In the genomic region with DNA sequence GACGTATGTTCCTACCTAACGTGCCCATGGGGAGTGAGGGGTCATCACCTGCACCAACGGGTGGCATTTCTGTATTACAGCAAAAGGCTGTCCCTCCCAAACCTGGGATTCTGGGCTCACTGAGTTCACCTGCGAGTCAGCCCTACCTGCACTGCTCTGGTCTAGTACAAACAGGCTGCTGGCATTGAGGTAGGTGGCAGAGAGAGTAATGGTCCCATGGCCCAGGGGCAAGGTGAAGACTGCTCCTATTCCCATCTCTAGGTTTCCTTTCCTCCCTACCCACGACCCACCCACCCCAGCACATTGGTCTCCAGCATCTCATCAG, we compare ENCODE assay signal across 8 cellular contexts.
DNase-seq lines count a peak whose midpoint lies in the region; ATAC-seq and TF ChIP-seq lines count a peak whose summit lies in the region.

No MANE protein-coding gene starts in this region.

- no peaks in the 10 kb centered on the region for H3K27me3 ChIP-seq in mucosa of rectum (ENCODE audit: control insufficient read depth in 2 of 2, insufficient read depth in 2 of 2, low read length in 2 of 2)

- peak overlapping the region; percentile 87 to 99 for H3K9ac ChIP-seq in mucosa of rectum (ENCODE audit: low read depth in 1 of 2, low read length in 2 of 2)

- H3K9me3 ChIP-seq in mucosa of rectum (ENCODE audit: control insufficient read depth in 2 of 2, low read length in 2 of 2): no peaks in the 10 kb centered on the region

- no peak for TF ChIP-seq CTCF in AG09309 (IDR thresholded peaks at IDR 0.05; ENCODE audit: control insufficient read depth, insufficient read depth, low read depth, low read length, missing control alignments)

- H3K4me1 ChIP-seq in mucosa of rectum (ENCODE audit: control insufficient read depth in 2 of 2, insufficient read depth in 2 of 2, low read length in 2 of 2): peaks cover 16 to 18% of the 10 kb centered on the region in 2 donors

- peak overlapping the region; percentile 82 for H3K4me3 ChIP-seq in AG09309 (ENCODE audit: control insufficient read depth, low read depth, low read length)
- peak overlapping the region; percentile 92 to 99 for H3K4me3 ChIP-seq in mucosa of rectum (ENCODE audit: low read length in 2 of 2)

- peaks cover 17 to 28% of the 10 kb centered on the region in 2 donors for H3K36me3 ChIP-seq in mucosa of rectum (ENCODE audit: control insufficient read depth in 2 of 2, insufficient read depth in 2 of 2, low read length in 2 of 2)

- ATAC-seq in HG03520 (IDR thresholded peaks at IDR 0.05; ENCODE audit: unreplicated experiment): peak; percentile 4

- DNase-seq in AG09309 (ENCODE audit: low read depth) (no peak), NCI-H1048 (lab: John Stamatoyannopoulos, UW) (no peak), GM03348 (ENCODE audit: low spot score) (no peak), NCI-H82 treated with DMSO at 0.1 percent for 48 hours (lab: John Stamatoyannopoulos, UW; ENCODE audit: unreplicated experiment) (no peak), GM19238 (ENCODE audit: insufficient read length, low spot score) (no peak)

- H3K27ac ChIP-seq in cingulate gyrus (ENCODE audit: low read depth, low read length) (peak overlapping the region; percentile 97), mucosa of rectum (ENCODE audit: low read depth in 2 of 2, low read length in 2 of 2) (peak overlapping the region; percentile 82 to 86)
